ENCODE assay signal across 26 cellular contexts in the genomic region with DNA sequence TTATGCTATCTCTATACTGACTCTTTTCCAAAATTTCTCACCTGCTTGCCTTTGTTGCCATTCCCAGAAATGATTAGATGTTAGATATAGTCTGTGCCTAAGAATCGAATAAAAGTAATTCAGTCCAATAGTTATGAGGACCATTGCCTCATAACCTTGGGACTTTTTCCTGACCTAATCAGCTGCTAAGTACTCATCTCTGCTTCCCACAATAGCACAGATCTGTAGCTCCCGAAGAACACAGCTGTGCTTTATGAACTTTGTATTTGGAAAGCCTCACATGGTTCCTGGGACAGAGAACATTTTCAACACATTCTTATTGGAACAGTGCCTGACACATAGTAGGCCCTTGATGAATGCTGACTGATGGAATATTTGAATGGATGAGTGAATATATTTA. TPM values are rescaled to one million over a fixed set of nuclear protein-coding genes. Genes with fewer than 3 reads are reported as not detected.
"Had no signal": no experiment of that assay in that cellular context is flagged by ENCODE, and none has a peak within 500 bp of the region (broad histone marks: within the 10 kb centered on the region; RNA-seq: fewer than 3 reads in every experiment).

No MANE protein-coding gene starts in this region.

- H3K4me1 ChIP-seq: foreskin keratinocyte, lower lobe of right lung, prostate gland, right atrium auricular region, tibial nerve had no signal

- H3K27ac ChIP-seq: cardiac muscle cell, foreskin keratinocyte, lower lobe of right lung, prostate gland, right atrium auricular region, tibial nerve had no signal

- ATAC-seq: activated CD4-positive, CD25-positive, alpha-beta regulatory T cell treated with anti-CD3 and anti-CD28 coated beads, Interleukin-2, amount 50 U/mL, for 24 hours; activated CD8-positive, alpha-beta memory T cell treated with anti-CD3 and anti-CD28 coated beads, Interleukin-2, amount 10 ng/mL, durations not matched to agents 7 days and 5 days; activated CD8-positive, alpha-beta T cell treated with anti-CD3 and anti-CD28 coated beads for 36 hours; foreskin keratinocyte; left lobe of liver; lower lobe of right lung; natural killer cell treated with Interleukin-12 subunit alpha and Interleukin-12 subunit beta and Interleukin-15 and Interleukin-18, amount 100 ng/mL, for 72 hours; stimulated activated naive CD8-positive, alpha-beta T cell treated with anti-CD3 and anti-CD28 coated beads, Interleukin-15, Interleukin-2, amounts not matched to agents 100 U/mL and 50 U/mL, for 24 hours; T-helper 17 cell had no signal

- H3K4me3 ChIP-seq: cardiac muscle cell, lower lobe of right lung, prostate gland, right atrium auricular region, tibial nerve had no signal

- H3K27me3 ChIP-seq: cardiac muscle cell, foreskin keratinocyte, right atrium auricular region, tibial nerve had no signal

- H3K36me3 ChIP-seq: cardiac muscle cell, lower lobe of right lung, prostate gland, right atrium auricular region, tibial nerve had no signal

- DNase-seq: activated CD4-positive, alpha-beta T cell treated with anti-CD3 and anti-CD28 coated beads, Interleukin-2, amount 10 ng/mL, durations not matched to agents 7 days and 5 days; activated CD8-positive, alpha-beta memory T cell treated with anti-CD3 and anti-CD28 coated beads, Interleukin-2, amount 10 ng/mL, durations not matched to agents 7 days and 5 days; activated CD8-positive, alpha-beta T cell treated with anti-CD3 and anti-CD28 coated beads for 36 hours; activated effector memory CD4-positive, alpha-beta T cell treated with anti-CD3 and anti-CD28 coated beads, Interleukin-2, amount 50 U/mL, for 16 hours; activated naive CD4-positive, alpha-beta T cell treated with anti-CD3 and anti-CD28 coated beads, Interleukin-2, amount 10 ng/mL, durations not matched to agents 7 days and 5 days; activated T-cell treated with anti-CD3 and anti-CD28 coated beads for 4 hours; amygdala; dermis blood vessel endothelial cell; effector memory CD4-positive, alpha-beta T cell; foreskin keratinocyte; lower lobe of right lung; stimulated activated CD4-positive, alpha-beta T cell treated with anti-CD3 and anti-CD28 coated beads, Interleukin-12 subunit alpha, Interleukin-12 subunit beta, amount 100 ng/mL, for 4 hours; stimulated activated CD4-positive, alpha-beta T cell treated with anti-CD3 and anti-CD28 coated beads, Interleukin-4, amount 100 ng/mL, for 4 hours; stimulated activated naive CD8-positive, alpha-beta T cell treated with anti-CD3 and anti-CD28 coated beads, Interleukin-15, Interleukin-2, amounts not matched to agents 100 U/mL and 50 U/mL, for 24 hours; SW 1271; T-helper 17 cell had no signal

- H3K9me3 ChIP-seq: lower lobe of right lung, prostate gland, right atrium auricular region, tibial nerve had no signal

RNA-seq across cellular contexts. Expression of gene HS3ST5, which starts 54.1 kb away (rescaled TPM):
- total RNA-seq: activated CD4-positive, alpha-beta T cell treated with anti-CD3 and anti-CD28 coated beads, Interleukin-2, amount 10 ng/mL, durations not matched to agents 7 days and 5 days; activated CD8-positive, alpha-beta memory T cell treated with anti-CD3 and anti-CD28 coated beads, Interleukin-2, amount 10 ng/mL, durations not matched to agents 7 days and 5 days; activated CD8-positive, alpha-beta T cell treated with anti-CD3 and anti-CD28 coated beads for 36 hours; dermis blood vessel endothelial cell; foreskin keratinocyte; left lobe of liver; natural killer cell treated with Interleukin-12 subunit alpha and Interleukin-12 subunit beta and Interleukin-15 and Interleukin-18, amount 100 ng/mL, for 72 hours; right atrium auricular region; subcutaneous adipose tissue; T-helper 17 cell had no signal
- polyA plus RNA-seq: esophagus, foreskin keratinocyte, keratinocyte had no signal
